ENCODE assay signal across 20 cellular contexts in the genomic region with DNA sequence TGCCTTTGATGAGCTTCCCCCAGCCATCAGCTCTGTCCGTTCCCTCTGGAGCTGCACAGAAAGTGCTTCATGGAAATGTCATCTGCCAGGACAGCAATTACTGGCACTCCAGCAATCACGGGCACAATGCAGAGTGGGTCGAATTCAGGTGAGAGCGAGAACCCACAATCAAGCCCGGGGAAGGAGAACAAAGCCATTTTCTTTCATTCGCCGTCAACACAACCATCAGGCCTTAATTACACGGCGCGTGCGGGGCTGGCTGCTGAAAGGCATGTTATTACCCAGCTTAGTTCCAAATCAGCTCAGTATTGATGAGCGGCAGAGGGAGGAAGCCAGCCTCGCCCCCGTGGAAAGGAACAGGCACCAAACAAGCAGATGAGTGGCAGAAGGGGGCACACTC.
DNase-seq lines count a peak whose midpoint lies in the region; TF ChIP-seq lines count a peak whose summit lies in the region.
"Had no signal": no experiment of that assay in that cellular context is flagged by ENCODE, and none has a peak within 500 bp of the region (broad histone marks: within the 10 kb centered on the region; RNA-seq: fewer than 3 reads in every experiment).

No MANE protein-coding gene starts in this region.

- no peak overlapping the region for H3T11ph ChIP-seq in H9 (ENCODE audit: low read length)

- no peaks in the 10 kb centered on the region for H3K23me2 ChIP-seq in H9 (ENCODE audit: insufficient read length, low read depth, low read length, poor library complexity, severe bottlenecking)

- H3K4me1 ChIP-seq in H9 (ENCODE audit: insufficient read depth, low read length) = no peaks in the 10 kb centered on the region
- H3K4me1 ChIP-seq: breast epithelium had no signal

- no peaks in the 10 kb centered on the region for H3K27me3 Mint-ChIP-seq in activated CD4-positive, alpha-beta T cell treated with anti-CD3 and anti-CD28 coated beads, Interleukin-2, amount 10 ng/mL, durations not matched to agents 24 days and 14 days
- H3K27me3 Mint-ChIP-seq in H9 (ENCODE audit: low read depth) = peaks cover 2% of the 10 kb centered on the region; the same call in 1 of the 2 replicates
- H3K27me3 Mint-ChIP-seq: activated CD8-positive, alpha-beta T cell treated with anti-CD3 and anti-CD28 coated beads for 36 hours had no signal

- H4K91ac ChIP-seq in H9 (ENCODE audit: insufficient read length, low read depth, low read length) = no peak overlapping the region

- H2BK20ac ChIP-seq in H9 (ENCODE audit: low read depth, low read length, poor library complexity, severe bottlenecking) = no peak overlapping the region

- no peak for TF ChIP-seq CTCF in H9 (conservative IDR thresholded peaks at IDR 0.05)

- H3K4me3 Mint-ChIP-seq in activated CD4-positive, alpha-beta T cell treated with anti-CD3 and anti-CD28 coated beads, Interleukin-2, amount 10 ng/mL, durations not matched to agents 24 days and 14 days = no peak overlapping the region
- no peak overlapping the region for H3K4me3 Mint-ChIP-seq in H9
- H3K4me3 Mint-ChIP-seq: activated CD8-positive, alpha-beta T cell treated with anti-CD3 and anti-CD28 coated beads for 36 hours; CD8-positive, alpha-beta memory T cell; naive B cell had no signal

- no peak overlapping the region for H3K56ac ChIP-seq in H9 (ENCODE audit: insufficient read length, low read depth, low read length)

- H3K4me1 Mint-ChIP-seq in activated CD4-positive, alpha-beta T cell treated with anti-CD3 and anti-CD28 coated beads, Interleukin-2, amount 10 ng/mL, durations not matched to agents 24 days and 14 days = no peaks in the 10 kb centered on the region
- H3K4me1 Mint-ChIP-seq in H9 = peaks cover 3 to 12% of the 10 kb centered on the region in 2 experiments; a peak in 2 of 4 replicates
- H3K4me1 Mint-ChIP-seq: CD8-positive, alpha-beta memory T cell; naive B cell had no signal

- no peaks in the 10 kb centered on the region for H3K9me3 ChIP-seq in H9 (ENCODE audit: control insufficient read depth, low read depth, low read length)
- H3K9me3 ChIP-seq: breast epithelium, heart left ventricle had no signal

- H2AK5ac ChIP-seq in H9 (ENCODE audit: insufficient read length, low read length) = no peak overlapping the region

- peak overlapping the region; percentile 54 for H3K27ac ChIP-seq in caudate nucleus (ENCODE audit: low read depth, low read length)
- H3K27ac ChIP-seq in H9 (ENCODE audit: insufficient read length, low read depth, low read length) = no peak overlapping the region
- H3K27ac ChIP-seq: breast epithelium, heart left ventricle had no signal

- no CpG with 5 or more reads among the region's 14 CpGs for WGBS in H9 (ENCODE audit: extremely low coverage, insufficient read length, low lambda C conversion rate)

- no peak overlapping the region for H3K9ac ChIP-seq in H9 (ENCODE audit: extremely low read depth, insufficient read length, low read length)

- H3K27ac Mint-ChIP-seq in activated CD4-positive, alpha-beta T cell treated with anti-CD3 and anti-CD28 coated beads, Interleukin-2, amount 10 ng/mL, durations not matched to agents 24 days and 14 days = no peak overlapping the region
- H3K27ac Mint-ChIP-seq in H9 = no peak overlapping the region
- H3K27ac Mint-ChIP-seq: activated CD8-positive, alpha-beta T cell treated with anti-CD3 and anti-CD28 coated beads for 36 hours; CD8-positive, alpha-beta memory T cell; naive B cell had no signal

- H3K18ac ChIP-seq in H9 (ENCODE audit: insufficient read length, low read depth, low read length) = no peak overlapping the region

- intact Hi-C loops in activated CD4-positive, alpha-beta T cell treated with anti-CD3 and anti-CD28 coated beads, Interleukin-2, amount 10 ng/mL, durations not matched to agents 24 days and 14 days (cut with micrococcal nuclease) = no loop called here

- H2AFZ ChIP-seq in H9 (ENCODE audit: low read length) = no peak overlapping the region

- H3K23ac ChIP-seq in H9 (ENCODE audit: insufficient read length, low read depth, low read length) = no peak overlapping the region

- no peak overlapping the region for H3K4me2 ChIP-seq in H9 (ENCODE audit: insufficient read depth, insufficient read length, low read length)

- peak; percentile 24 for DNase-seq in activated CD4-positive, alpha-beta T cell treated with anti-CD3 and anti-CD28 coated beads, Interleukin-2, amount 10 ng/mL, durations not matched to agents 24 days and 14 days
- DNase-seq in activated CD4-positive, alpha-beta T cell treated with anti-CD3 and anti-CD28 coated beads for 48 hours = no peak
- DNase-seq in NCI-H2107 treated with DMSO at 0.1 percent for 48 hours (lab: John Stamatoyannopoulos, UW; ENCODE audit: unreplicated experiment) (peak; percentile 92), caudate nucleus (lab: John Stamatoyannopoulos, UW) (peak in 10 of 61 donors; percentile 25 to 65 (median 44)), LoVo (ENCODE audit: low spot score) (no peak), H9 (no peak), T-helper 1 cell (no peak), T-helper 9 cell (no peak)
- DNase-seq: activated CD8-positive, alpha-beta T cell treated with anti-CD3 and anti-CD28 coated beads for 36 hours; activated gamma-delta T cell; activated T-cell treated with anti-CD3 and anti-CD28 coated beads for 4 hours; AML-193; CD8-positive, alpha-beta memory T cell; DMS79; heart left ventricle; left colon; naive B cell; NCI-H526; trophoblast cell had no signal

- H4K8ac ChIP-seq in H9 (replicated peaks; ENCODE audit: insufficient read length, low read depth, low read length) = no peak overlapping the region

- H3K4ac ChIP-seq in H9 (ENCODE audit: low read depth, low read length) = no peak overlapping the region

- no peaks in the 10 kb centered on the region for H3K27me3 ChIP-seq in H9 (ENCODE audit: insufficient read depth, low read length)
- H3K27me3 ChIP-seq: breast epithelium had no signal

- H4K20me1 ChIP-seq in H9 (ENCODE audit: control insufficient read depth, insufficient read depth, insufficient read length) = no peaks in the 10 kb centered on the region

- no peak overlapping the region for H2BK15ac ChIP-seq in H9 (ENCODE audit: low read depth, low read length)

- H2BK12ac ChIP-seq in H9 (ENCODE audit: insufficient read length, low read depth, low read length) = no peak overlapping the region

- no peak overlapping the region for H4K5ac ChIP-seq in H9 (ENCODE audit: insufficient read length, low read depth, low read length)

- H3K36me3 Mint-ChIP-seq in activated CD4-positive, alpha-beta T cell treated with anti-CD3 and anti-CD28 coated beads, Interleukin-2, amount 10 ng/mL, durations not matched to agents 24 days and 14 days (ENCODE audit: low read depth) = no peaks in the 10 kb centered on the region
- H3K36me3 Mint-ChIP-seq in H9 (ENCODE audit: insufficient read depth in 1 of 3, low read depth in 3 of 3) = peaks cover 0 to 2% (median 0%) of the 10 kb centered on the region in 3 experiments; a peak in 1 of 7 replicates
- H3K36me3 Mint-ChIP-seq: CD8-positive, alpha-beta memory T cell; naive B cell had no signal

- no peak overlapping the region for H2BK120ac ChIP-seq in H9 (ENCODE audit: low read depth, low read length, poor library complexity, severe bottlenecking)

- H2BK5ac ChIP-seq in H9 (ENCODE audit: insufficient read length, low read length) = no peak overlapping the region

- no peak overlapping the region for H3K14ac ChIP-seq in H9 (ENCODE audit: insufficient read depth, low read length)

- H3K79me2 ChIP-seq in H9 (ENCODE audit: insufficient read depth, low read length) = no peaks in the 10 kb centered on the region

- no peaks in the 10 kb centered on the region for H3K9me3 Mint-ChIP-seq in activated CD4-positive, alpha-beta T cell treated with anti-CD3 and anti-CD28 coated beads, Interleukin-2, amount 10 ng/mL, durations not matched to agents 24 days and 14 days
- H3K9me3 Mint-ChIP-seq in H9 = no peaks in the 10 kb centered on the region
- H3K9me3 Mint-ChIP-seq: activated CD8-positive, alpha-beta T cell treated with anti-CD3 and anti-CD28 coated beads for 36 hours had no signal

- H3K79me1 ChIP-seq in H9 (ENCODE audit: insufficient read depth, low read depth, low read length, poor library complexity, severe bottlenecking) = no peaks in the 10 kb centered on the region

Comparison
In these comparisons a context has a peak if more than half of its experiments do, and no peak if none do; other contexts are left out.
1. DNase-seq: peak in activated CD4-positive, alpha-beta T cell treated with anti-CD3 and anti-CD28 coated beads, Interleukin-2, amount 10 ng/mL, durations not matched to agents 24 days and 14 days (single experiment) and NCI-H2107 treated with DMSO at 0.1 percent for 48 hours (single experiment); none in activated CD4-positive, alpha-beta T cell treated with anti-CD3 and anti-CD28 coated beads for 48 hours (single experiment), LoVo (single experiment), H9 (single experiment), T-helper 1 cell (0 of 5) and T-helper 9 cell (single experiment).